In the genomic region with DNA sequence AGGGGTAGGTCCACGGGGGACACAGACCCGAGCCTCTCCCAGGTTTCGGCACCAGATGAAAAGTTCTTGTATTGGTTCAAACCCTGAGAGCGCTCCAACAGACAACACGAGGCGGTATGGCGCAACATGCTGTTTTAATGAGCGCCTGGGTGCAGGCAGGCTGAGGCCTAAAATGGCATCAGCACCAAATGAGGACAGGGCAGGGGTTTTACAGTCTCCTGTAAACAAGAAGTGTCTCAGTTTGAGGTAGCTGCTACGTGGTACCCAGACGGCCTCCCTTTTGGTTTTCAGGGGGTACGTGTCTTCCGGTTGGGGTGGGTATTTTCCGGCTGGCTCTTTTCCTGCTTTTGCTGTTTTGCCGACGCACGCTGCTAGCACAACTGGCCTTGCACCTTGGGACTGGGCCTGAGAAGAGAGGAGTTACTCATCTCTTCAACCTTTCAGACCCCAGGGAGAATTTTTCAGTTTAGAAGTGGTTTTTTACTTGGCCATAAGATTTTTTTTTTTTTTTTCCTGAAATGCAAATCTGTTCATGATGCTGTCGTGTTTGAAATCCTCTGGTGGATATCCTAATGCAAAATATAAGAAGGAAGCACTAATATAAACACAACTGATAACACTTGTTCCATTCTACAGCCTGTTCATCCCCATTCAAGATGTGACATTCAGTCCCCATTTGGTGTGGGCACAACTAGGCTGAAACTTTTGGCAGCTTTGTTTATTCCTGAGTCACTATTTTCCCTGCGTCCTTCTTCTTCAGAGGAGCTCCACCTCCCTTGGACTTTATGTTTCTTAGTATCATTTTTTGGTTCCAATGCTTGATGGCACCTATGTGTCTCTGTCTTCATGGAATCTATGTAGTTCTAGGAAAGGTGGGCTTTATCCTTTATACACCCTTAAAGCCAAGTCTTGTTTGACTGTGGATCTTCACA, we compare ENCODE assay signal across 9 cellular contexts. TPM values are rescaled to one million over a fixed set of nuclear protein-coding genes. Genes with fewer than 3 reads are reported as not detected.
DNase-seq lines count a peak whose midpoint lies in the region; ATAC-seq and TF ChIP-seq lines count a peak whose summit lies in the region.
"Had no signal": no experiment of that assay in that cellular context is flagged by ENCODE, and none has a peak within 500 bp of the region (broad histone marks: within the 10 kb centered on the region; RNA-seq: fewer than 3 reads in every experiment).

No MANE protein-coding gene starts in this region.

- DNase-seq in GM13977 (ENCODE audit: low spot score), result peak; percentile 36
- DNase-seq in fibroblast of villous mesenchyme (ENCODE audit: low read depth), result peak; percentile 31
- no peak for DNase-seq in SKM-1 treated with dmso at 0.1 percent for 144 hours (lab: John Stamatoyannopoulos, UW; ENCODE audit: unreplicated experiment)
- no peak for DNase-seq in NCI-H2081 treated with DMSO at 0.1 percent for 48 hours (lab: John Stamatoyannopoulos, UW)
- DNase-seq in DMS 273 (lab: John Stamatoyannopoulos, UW; ENCODE audit: unreplicated experiment), result no peak
- no peak for DNase-seq in hippocampal formation (lab: John Stamatoyannopoulos, UW)
- DNase-seq: activated CD8-positive, alpha-beta memory T cell treated with anti-CD3 and anti-CD28 coated beads for 24 hours had no signal

- ATAC-seq in GM19468 (IDR thresholded peaks at IDR 0.05; ENCODE audit: extremely low read depth, unreplicated experiment), result peak; percentile 20
- ATAC-seq in HG03196 (IDR thresholded peaks at IDR 0.05; ENCODE audit: unreplicated experiment), result peak; percentile 47

- no peak overlapping the region for H3K4me3 ChIP-seq in fibroblast of villous mesenchyme (ENCODE audit: low read depth, low read length)

- in situ Hi-C loops in GM13977 (cut with MboI; ENCODE audit: low pct_unique_long_range_greater_than_20kb, low sequenced_read_pairs, unreplicated experiment), result no loop called here

- TF ChIP-seq CTCF in GM13977 (IDR thresholded peaks at IDR 0.05; ENCODE audit: extremely low read depth, insufficient read depth, missing control alignments) (no peak), fibroblast of villous mesenchyme (IDR thresholded peaks at IDR 0.05; ENCODE audit: insufficient read depth, low read depth, low read length) (no peak)

RNA-seq across cellular contexts. Expression of gene PPFIBP2, which starts 6.5 kb away (rescaled TPM):
- total RNA-seq in fibroblast of villous mesenchyme, result 9.7 and 20.3 TPM in 2 replicates

RNA-seq across cellular contexts. Expression of gene OLFML1, which starts 35.0 kb away (rescaled TPM):
- total RNA-seq in fibroblast of villous mesenchyme, result 1.9 and 2.2 TPM in 2 replicates

Comparison
In these comparisons a context has a peak if more than half of its experiments do, and no peak if none do; other contexts are left out.
1. DNase-seq: peak in GM13977 (single experiment) and fibroblast of villous mesenchyme (single experiment); none in SKM-1 treated with dmso at 0.1 percent for 144 hours (single experiment), NCI-H2081 treated with DMSO at 0.1 percent for 48 hours (single experiment), DMS 273 (single experiment) and hippocampal formation (0 of 2).